18 cellular contexts compared by ENCODE assay signal in the genomic region with DNA sequence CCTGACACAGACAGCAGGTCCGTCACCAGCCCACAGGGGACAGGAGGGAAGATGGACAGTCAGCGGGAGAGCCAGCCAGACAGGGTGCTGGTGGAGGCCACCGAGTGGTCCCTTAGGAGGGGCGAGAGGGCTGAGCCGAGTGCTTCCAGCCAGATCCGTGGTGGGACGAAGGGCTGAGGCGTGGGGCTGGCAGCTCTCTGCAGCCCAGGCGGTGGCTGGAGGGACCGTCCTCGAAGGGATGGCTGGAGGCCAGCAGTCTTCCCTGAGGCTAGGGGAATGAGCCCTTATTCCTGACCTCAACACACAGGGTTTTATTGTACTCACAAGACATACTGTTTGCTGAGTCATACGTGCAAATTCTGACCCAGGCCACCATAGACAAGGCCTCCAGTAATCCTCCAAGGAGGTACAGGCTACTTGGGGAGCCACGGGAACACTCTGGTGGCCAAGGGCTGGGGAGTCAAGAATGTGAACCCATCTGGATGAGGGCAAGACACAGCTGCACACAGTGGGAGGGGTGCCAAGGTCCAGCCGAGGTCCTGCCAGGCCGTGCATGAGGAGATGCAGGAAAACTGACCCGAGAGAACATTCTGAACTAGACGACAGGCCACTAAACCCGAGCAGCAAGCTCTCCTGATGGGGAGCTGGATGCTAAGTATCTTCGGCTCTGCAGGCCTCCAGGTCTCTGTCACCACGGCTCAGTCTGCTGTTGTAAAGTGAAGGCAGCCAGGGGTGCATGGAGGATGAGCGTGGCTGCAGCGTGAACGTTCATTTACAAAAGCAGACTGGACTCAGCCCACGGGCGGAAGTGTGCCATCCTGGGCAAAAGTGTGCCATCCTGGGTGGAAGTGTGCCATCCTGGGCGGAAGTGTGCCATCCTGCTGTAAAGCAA.
A peak's percentile ranks its signal among the peaks of the same experiment; 100 is the strongest.
DNase-seq lines count a peak whose midpoint lies in the region; ATAC-seq and TF ChIP-seq lines count a peak whose summit lies in the region.
"Had no signal": no experiment of that assay in that cellular context is flagged by ENCODE, and none has a peak within 500 bp of the region (broad histone marks: within the 10 kb centered on the region; RNA-seq: fewer than 3 reads in every experiment).

No MANE protein-coding gene starts in this region.

- no peak for TF ChIP-seq CTCF in natural killer cell (IDR thresholded peaks at IDR 0.05)
- no peak for TF ChIP-seq CTCF in left ventricle myocardium inferior (IDR thresholded peaks at IDR 0.05; ENCODE audit: borderline replicate concordance)
- TF ChIP-seq CTCF in osteocyte (IDR thresholded peaks at IDR 0.05): no peak
- TF ChIP-seq CTCF in gastroesophageal sphincter (IDR thresholded peaks at IDR 0.05): no peak
- no peak for TF ChIP-seq CTCF in CD14-positive monocyte (IDR thresholded peaks at IDR 0.05)

- H3K4me3 ChIP-seq in left ventricle myocardium inferior: no peak overlapping the region
- H3K4me3 ChIP-seq in gastroesophageal sphincter: no peak overlapping the region
- H3K4me3 ChIP-seq: PC-9 had no signal

- no peaks in the 10 kb centered on the region for H3K36me3 Mint-ChIP-seq in natural killer cell treated with Interleukin-12 subunit alpha and Interleukin-12 subunit beta and Interleukin-15 and Interleukin-18, amount 100 ng/mL, for 72 hours
- no peaks in the 10 kb centered on the region for H3K36me3 Mint-ChIP-seq in natural killer cell
- H3K36me3 Mint-ChIP-seq in osteocyte (ENCODE audit: unreplicated experiment): no peaks in the 10 kb centered on the region
- H3K36me3 Mint-ChIP-seq in CD14-positive monocyte: no peaks in the 10 kb centered on the region

- WGBS in gastroesophageal sphincter (ENCODE audit: low coverage in 1 of 2), 2 donors: 92% methylated on average over 6 of the region's 26 CpGs; no CpG with 5 or more reads in 1 of the 2 donors

- ATAC-seq in natural killer cell treated with Interleukin-12 subunit alpha and Interleukin-12 subunit beta and Interleukin-15 and Interleukin-18, amount 100 ng/mL, for 72 hours: peak; percentile 5 to 44
- no peak for ATAC-seq in natural killer cell
- no peak for ATAC-seq in HG03159 (IDR thresholded peaks at IDR 0.05; ENCODE audit: unreplicated experiment)
- ATAC-seq in gastroesophageal sphincter: no peak

- H3K4me1 ChIP-seq in left ventricle myocardium inferior: peaks cover 24% of the 10 kb centered on the region
- peaks cover 0 to 16% (median 0%) of the 10 kb centered on the region in 3 donors for H3K4me1 ChIP-seq in gastroesophageal sphincter

- H3K4me1 Mint-ChIP-seq in natural killer cell treated with Interleukin-12 subunit alpha and Interleukin-12 subunit beta and Interleukin-15 and Interleukin-18, amount 100 ng/mL, for 72 hours (ENCODE audit: low read depth in 2 of 2): peaks cover 0 to 3% of the 10 kb centered on the region in 2 donors
- H3K4me1 Mint-ChIP-seq in natural killer cell (no peaks in the 10 kb centered on the region), osteocyte (ENCODE audit: unreplicated experiment) (peaks cover 30% of the 10 kb centered on the region), CD14-positive monocyte (no peaks in the 10 kb centered on the region)

- peaks cover 0 to 3% of the 10 kb centered on the region in 2 donors for H3K27me3 Mint-ChIP-seq in natural killer cell treated with Interleukin-12 subunit alpha and Interleukin-12 subunit beta and Interleukin-15 and Interleukin-18, amount 100 ng/mL, for 72 hours
- no peaks in the 10 kb centered on the region for H3K27me3 Mint-ChIP-seq in natural killer cell (ENCODE audit: low read depth in 2 of 2)
- H3K27me3 Mint-ChIP-seq in osteocyte (ENCODE audit: unreplicated experiment): peaks cover 10% of the 10 kb centered on the region
- peaks cover 0 to 4% (median 0%) of the 10 kb centered on the region in 3 donors for H3K27me3 Mint-ChIP-seq in CD14-positive monocyte (ENCODE audit: low read depth in 3 of 3)

- intact Hi-C loops in natural killer cell (cut with micrococcal nuclease): no loop called here
- intact Hi-C loops in left ventricle myocardium inferior (cut with micrococcal nuclease): no loop called here
- intact Hi-C loops in CD14-positive monocyte (cut with micrococcal nuclease): no loop called here

- no peak for DNase-seq in natural killer cell treated with Interleukin-12 subunit alpha and Interleukin-12 subunit beta and Interleukin-15 and Interleukin-18, amount 100 ng/mL, for 72 hours (ENCODE audit: low spot score)
- DNase-seq in natural killer cell (no peak), left ventricle myocardium inferior (peak; percentile 57), osteocyte (ENCODE audit: extremely low spot score, unreplicated experiment) (peak; percentile 84), CD14-positive monocyte (ENCODE audit: low spot score) (no peak)
- no peak for DNase-seq in activated naive CD4-positive, alpha-beta T cell treated with Interleukin-2 at 50 U/mL for 16 hours
- DNase-seq: 8988T; dermis blood vessel endothelial cell; EL; NCI-H146; NCI-H510A; retina; stimulated activated CD4-positive, alpha-beta T cell treated with anti-CD3 and anti-CD28 coated beads, Interleukin-4, amount 100 ng/mL, for 1 hour had no signal

- no peak for TF ChIP-seq EP300 in gastroesophageal sphincter (IDR thresholded peaks at IDR 0.05)

- H3K9me3 ChIP-seq in left ventricle myocardium inferior (replicated peaks): no peaks in the 10 kb centered on the region
- H3K9me3 ChIP-seq in gastroesophageal sphincter: no peaks in the 10 kb centered on the region

- H3K27me3 ChIP-seq in left ventricle myocardium inferior (ENCODE audit: low read depth): no peaks in the 10 kb centered on the region
- H3K27me3 ChIP-seq in gastroesophageal sphincter: no peaks in the 10 kb centered on the region

- H3K36me3 ChIP-seq in left ventricle myocardium inferior (no peaks in the 10 kb centered on the region), gastroesophageal sphincter (no peaks in the 10 kb centered on the region)

- TF ChIP-seq POLR2A in gastroesophageal sphincter (IDR thresholded peaks at IDR 0.05): no peak

- no peaks in the 10 kb centered on the region for H3K9me3 Mint-ChIP-seq in natural killer cell treated with Interleukin-12 subunit alpha and Interleukin-12 subunit beta and Interleukin-15 and Interleukin-18, amount 100 ng/mL, for 72 hours
- H3K9me3 Mint-ChIP-seq in natural killer cell (no peaks in the 10 kb centered on the region), osteocyte (ENCODE audit: unreplicated experiment) (no peaks in the 10 kb centered on the region), CD14-positive monocyte (peaks cover 0 to 3% (median 0%) of the 10 kb centered on the region in 7 donors)

- H3K4me3 Mint-ChIP-seq in natural killer cell treated with Interleukin-12 subunit alpha and Interleukin-12 subunit beta and Interleukin-15 and Interleukin-18, amount 100 ng/mL, for 72 hours: no peak overlapping the region
- H3K4me3 Mint-ChIP-seq in natural killer cell (no peak overlapping the region), osteocyte (ENCODE audit: unreplicated experiment) (no peak overlapping the region), CD14-positive monocyte (no peak overlapping the region)
- H3K4me3 Mint-ChIP-seq: activated T-helper 1 cell treated with anti-CD3 and anti-CD28 coated beads, Interleukin-12 subunit alpha, Interleukin-12 subunit beta, Interleukin-2, Interleukin-4 antibody, amounts not matched to agents 30 ng/mL and 10 ng/mL and 1 ng/mL, durations not matched to agents 14 hours and 24 hours and 36 hours had no signal

- no peak overlapping the region for H3K27ac Mint-ChIP-seq in natural killer cell treated with Interleukin-12 subunit alpha and Interleukin-12 subunit beta and Interleukin-15 and Interleukin-18, amount 100 ng/mL, for 72 hours
- H3K27ac Mint-ChIP-seq in natural killer cell (no peak overlapping the region), osteocyte (ENCODE audit: unreplicated experiment) (no peak overlapping the region), CD14-positive monocyte (no peak overlapping the region)
- H3K27ac Mint-ChIP-seq: activated T-helper 1 cell treated with anti-CD3 and anti-CD28 coated beads, Interleukin-12 subunit alpha, Interleukin-12 subunit beta, Interleukin-2, Interleukin-4 antibody, amounts not matched to agents 30 ng/mL and 10 ng/mL and 1 ng/mL, durations not matched to agents 14 hours and 24 hours and 36 hours had no signal

- H3K27ac ChIP-seq in left ventricle myocardium inferior (replicated peaks) (peak overlapping the region; percentile 68), gastroesophageal sphincter (no peak overlapping the region)
- H3K27ac ChIP-seq: KMS-11, PC-9 had no signal

Comparison
In these comparisons a context has a peak if more than half of its experiments do, and no peak if none do; other contexts are left out.
1. ATAC-seq: peak in natural killer cell treated with Interleukin-12 subunit alpha and Interleukin-12 subunit beta and Interleukin-15 and Interleukin-18, amount 100 ng/mL, for 72 hours (2 of 2); none in natural killer cell (0 of 3), HG03159 (single experiment) and gastroesophageal sphincter (single experiment).
2. DNase-seq: peak in left ventricle myocardium inferior (single experiment) and osteocyte (single experiment); none in natural killer cell treated with Interleukin-12 subunit alpha and Interleukin-12 subunit beta and Interleukin-15 and Interleukin-18, amount 100 ng/mL, for 72 hours (single experiment), natural killer cell (single experiment), activated naive CD4-positive, alpha-beta T cell treated with Interleukin-2 at 50 U/mL for 16 hours (single experiment) and CD14-positive monocyte (single experiment).